Comparison of ENCODE assay signal across 2 cellular contexts in the genomic region with DNA sequence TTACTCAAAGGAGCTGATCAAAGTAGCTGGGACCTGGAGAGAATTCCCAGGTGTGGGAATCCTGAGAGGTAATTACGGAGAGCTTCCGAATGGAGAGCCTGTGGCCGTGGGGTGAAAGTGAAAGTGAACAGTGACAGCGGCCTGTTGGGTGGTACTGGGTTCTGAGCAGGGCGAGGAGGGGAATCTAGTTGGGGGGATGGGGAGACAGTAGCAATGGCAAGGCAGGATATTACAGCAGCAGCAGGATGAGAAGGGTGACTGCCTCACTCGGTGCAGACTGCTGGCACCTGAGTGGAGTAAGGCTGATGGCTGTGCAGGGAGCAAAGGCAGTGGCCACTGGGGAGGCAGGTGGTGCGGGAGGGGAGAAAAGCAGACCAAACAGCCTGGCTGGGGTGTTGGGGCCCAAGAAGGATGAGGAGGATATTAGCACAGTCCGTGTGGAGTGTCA.
TF ChIP-seq lines count a peak whose summit lies in the region.

No MANE protein-coding gene starts in this region.

TF ChIP-seq in A549, 52 proteins besides CTCF, POLR2A, EP300 and RAD21 (continued from another document):
- TF ChIP-seq BCL3 (IDR thresholded peaks at IDR 0.05) (no peak), HOXB5 (CRISPR knock-in tag; IDR thresholded peaks at IDR 0.05) (no peak), CBX2 (IDR thresholded peaks at IDR 0.05; ENCODE audit: borderline replicate concordance, low read depth) (no peak), FOXS1 (CRISPR knock-in tag; IDR thresholded peaks at IDR 0.05) (no peak)

TF ChIP-seq in WTC11, 78 proteins besides CTCF, POLR2A, EP300 and RAD21 (continued from another document):
- TF ChIP-seq, protein P1, sequence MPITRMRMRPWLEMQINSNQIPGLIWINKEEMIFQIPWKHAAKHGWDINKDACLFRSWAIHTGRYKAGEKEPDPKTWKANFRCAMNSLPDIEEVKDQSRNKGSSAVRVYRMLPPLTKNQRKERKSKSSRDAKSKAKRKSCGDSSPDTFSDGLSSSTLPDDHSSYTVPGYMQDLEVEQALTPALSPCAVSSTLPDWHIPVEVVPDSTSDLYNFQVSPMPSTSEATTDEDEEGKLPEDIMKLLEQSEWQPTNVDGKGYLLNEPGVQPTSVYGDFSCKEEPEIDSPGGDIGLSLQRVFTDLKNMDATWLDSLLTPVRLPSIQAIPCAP (CRISPR knock-in tag; IDR thresholded peaks at IDR 0.05): no peak
- no peak for TF ChIP-seq SP1 (CRISPR knock-in tag; conservative IDR thresholded peaks at IDR 0.05)
- no peak for TF ChIP-seq PREB (CRISPR knock-in tag; IDR thresholded peaks at IDR 0.05; ENCODE audit: borderline replicate concordance)
- TF ChIP-seq STAT6 (CRISPR knock-in tag; conservative IDR thresholded peaks at IDR 0.05; ENCODE audit: low read depth): no peak
- TF ChIP-seq ZNF281 (CRISPR knock-in tag; IDR thresholded peaks at IDR 0.05): no peak
- TF ChIP-seq ZNF121 (CRISPR knock-in tag; IDR thresholded peaks at IDR 0.05): no peak
- TF ChIP-seq TCF7 (CRISPR knock-in tag; IDR thresholded peaks at IDR 0.05; ENCODE audit: low read depth): no peak
- TF ChIP-seq, protein P2, sequence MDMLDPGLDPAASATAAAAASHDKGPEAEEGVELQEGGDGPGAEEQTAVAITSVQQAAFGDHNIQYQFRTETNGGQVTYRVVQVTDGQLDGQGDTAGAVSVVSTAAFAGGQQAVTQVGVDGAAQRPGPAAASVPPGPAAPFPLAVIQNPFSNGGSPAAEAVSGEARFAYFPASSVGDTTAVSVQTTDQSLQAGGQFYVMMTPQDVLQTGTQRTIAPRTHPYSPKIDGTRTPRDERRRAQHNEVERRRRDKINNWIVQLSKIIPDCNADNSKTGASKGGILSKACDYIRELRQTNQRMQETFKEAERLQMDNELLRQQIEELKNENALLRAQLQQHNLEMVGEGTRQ (CRISPR knock-in tag; IDR thresholded peaks at IDR 0.05): no peak
- no peak for TF ChIP-seq ATF3 (CRISPR knock-in tag; conservative IDR thresholded peaks at IDR 0.05)
- no peak for TF ChIP-seq ZNF219 (CRISPR knock-in tag; IDR thresholded peaks at IDR 0.05; ENCODE audit: borderline replicate concordance)
- TF ChIP-seq ZNF671 (CRISPR knock-in tag; IDR thresholded peaks at IDR 0.05): no peak
- TF ChIP-seq, protein P3, sequence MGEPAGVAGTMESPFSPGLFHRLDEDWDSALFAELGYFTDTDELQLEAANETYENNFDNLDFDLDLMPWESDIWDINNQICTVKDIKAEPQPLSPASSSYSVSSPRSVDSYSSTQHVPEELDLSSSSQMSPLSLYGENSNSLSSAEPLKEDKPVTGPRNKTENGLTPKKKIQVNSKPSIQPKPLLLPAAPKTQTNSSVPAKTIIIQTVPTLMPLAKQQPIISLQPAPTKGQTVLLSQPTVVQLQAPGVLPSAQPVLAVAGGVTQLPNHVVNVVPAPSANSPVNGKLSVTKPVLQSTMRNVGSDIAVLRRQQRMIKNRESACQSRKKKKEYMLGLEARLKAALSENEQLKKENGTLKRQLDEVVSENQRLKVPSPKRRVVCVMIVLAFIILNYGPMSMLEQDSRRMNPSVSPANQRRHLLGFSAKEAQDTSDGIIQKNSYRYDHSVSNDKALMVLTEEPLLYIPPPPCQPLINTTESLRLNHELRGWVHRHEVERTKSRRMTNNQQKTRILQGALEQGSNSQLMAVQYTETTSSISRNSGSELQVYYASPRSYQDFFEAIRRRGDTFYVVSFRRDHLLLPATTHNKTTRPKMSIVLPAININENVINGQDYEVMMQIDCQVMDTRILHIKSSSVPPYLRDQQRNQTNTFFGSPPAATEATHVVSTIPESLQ (CRISPR knock-in tag; IDR thresholded peaks at IDR 0.05): no peak
